In the genomic region with DNA sequence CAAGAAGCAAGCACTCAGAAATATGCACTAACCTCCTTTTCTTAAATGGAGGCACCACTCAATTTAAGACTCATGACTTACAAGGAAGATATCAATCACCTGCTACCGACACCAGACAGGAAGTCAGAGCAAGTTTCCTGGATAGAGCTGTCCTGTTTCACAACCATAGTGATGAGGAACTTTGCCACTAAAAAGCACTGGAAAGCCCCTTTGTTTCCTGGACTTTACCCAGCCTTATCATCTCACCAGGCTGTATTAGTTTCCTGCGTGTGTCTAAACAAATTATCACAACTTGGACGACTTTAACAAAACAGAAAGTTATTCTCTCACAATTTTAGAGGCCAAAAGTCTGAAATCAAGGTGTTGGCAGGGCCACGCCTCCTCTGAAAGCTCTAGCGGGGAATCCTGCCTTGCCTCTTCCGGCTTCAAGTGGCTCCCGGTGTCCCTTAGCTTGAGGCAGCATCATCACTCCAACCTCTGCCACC, we compare ENCODE assay signal across 11 cellular contexts.
A peak's percentile ranks its signal among the peaks of the same experiment; 100 is the strongest.
DNase-seq lines count a peak whose midpoint lies in the region; ATAC-seq and TF ChIP-seq lines count a peak whose summit lies in the region.
"Had no signal": no experiment of that assay in that cellular context is flagged by ENCODE, and none has a peak within 500 bp of the region (broad histone marks: within the 10 kb centered on the region; RNA-seq: fewer than 3 reads in every experiment).

No MANE protein-coding gene starts in this region.

- no peak overlapping the region for H3K4me3 Mint-ChIP-seq in activated naive CD8-positive, alpha-beta T cell treated with anti-CD3 and anti-CD28 coated beads, Interleukin-2, amount 50 U/mL, for 24 hours
- H3K4me3 Mint-ChIP-seq in neural progenitor cell, result no peak overlapping the region
- H3K4me3 Mint-ChIP-seq: activated naive CD4-positive, alpha-beta T cell treated with anti-CD3 and anti-CD28 coated beads, Interleukin-2, amount 50 U/mL, for 24 hours had no signal

- H3K4me1 ChIP-seq in neural progenitor cell, result no peaks in the 10 kb centered on the region

- no peak for DNase-seq in activated naive CD8-positive, alpha-beta T cell treated with anti-CD3 and anti-CD28 coated beads, Interleukin-2, amount 50 U/mL, for 24 hours
- DNase-seq in neural progenitor cell (ENCODE audit: low spot score) (no peak), DMS153 treated with DMSO at 0.1 percent for 48 hours (lab: John Stamatoyannopoulos, UW; ENCODE audit: unreplicated experiment) (no peak), HEK293T (ENCODE audit: extremely low spot score) (no peak), globus pallidus (ENCODE audit: low spot score) (no peak)
- DNase-seq: foreskin fibroblast, NCI-H1436 had no signal

- no peaks in the 10 kb centered on the region for H3K27me3 ChIP-seq in neural progenitor cell

- H3K9me3 Mint-ChIP-seq in activated naive CD8-positive, alpha-beta T cell treated with anti-CD3 and anti-CD28 coated beads, Interleukin-2, amount 50 U/mL, for 24 hours, result no peaks in the 10 kb centered on the region
- H3K9me3 Mint-ChIP-seq in neural progenitor cell, result peaks cover 3% of the 10 kb centered on the region
- H3K9me3 Mint-ChIP-seq: activated naive CD4-positive, alpha-beta T cell treated with anti-CD3 and anti-CD28 coated beads, Interleukin-2, amount 50 U/mL, for 24 hours had no signal

- peak overlapping the region; percentile 3 for H2AFZ ChIP-seq in neural progenitor cell (replicated peaks)

- H3K9me3 ChIP-seq in neural progenitor cell (ENCODE audit: low read depth), result no peaks in the 10 kb centered on the region

- H3K4me3 ChIP-seq in neural progenitor cell, result no peak overlapping the region

- H3K36me3 ChIP-seq in neural progenitor cell, result no peaks in the 10 kb centered on the region

- H3K79me2 ChIP-seq in neural progenitor cell (ENCODE audit: low read depth), result no peaks in the 10 kb centered on the region

- POLR2A ChIA-PET in HEK293T (lab: Yijun Ruan, JAX), result no interaction called here

- CTCF ChIA-PET in HEK293T (lab: Yijun Ruan, JAX), result no interaction called here

- H4K20me1 ChIP-seq in neural progenitor cell (ENCODE audit: low read depth), result no peaks in the 10 kb centered on the region

- peaks cover 19% of the 10 kb centered on the region for H3K4me1 Mint-ChIP-seq in activated naive CD8-positive, alpha-beta T cell treated with anti-CD3 and anti-CD28 coated beads, Interleukin-2, amount 50 U/mL, for 24 hours
- H3K4me1 Mint-ChIP-seq in neural progenitor cell, result no peaks in the 10 kb centered on the region

- H3K9ac ChIP-seq in neural progenitor cell, result no peak overlapping the region

- no peaks in the 10 kb centered on the region for H3K27me3 Mint-ChIP-seq in activated naive CD8-positive, alpha-beta T cell treated with anti-CD3 and anti-CD28 coated beads, Interleukin-2, amount 50 U/mL, for 24 hours
- peaks cover 2% of the 10 kb centered on the region for H3K27me3 Mint-ChIP-seq in neural progenitor cell (ENCODE audit: insufficient read depth, low read depth)
- H3K27me3 Mint-ChIP-seq: activated naive CD4-positive, alpha-beta T cell treated with anti-CD3 and anti-CD28 coated beads, Interleukin-2, amount 50 U/mL, for 24 hours had no signal

- no peak overlapping the region for H3K27ac ChIP-seq in neural progenitor cell

- no peaks in the 10 kb centered on the region for H3F3A ChIP-seq in neural progenitor cell (ENCODE audit: low read depth)

- no peak overlapping the region for H3K27ac Mint-ChIP-seq in activated naive CD8-positive, alpha-beta T cell treated with anti-CD3 and anti-CD28 coated beads, Interleukin-2, amount 50 U/mL, for 24 hours
- no peak overlapping the region for H3K27ac Mint-ChIP-seq in neural progenitor cell
- H3K27ac Mint-ChIP-seq: activated naive CD4-positive, alpha-beta T cell treated with anti-CD3 and anti-CD28 coated beads, Interleukin-2, amount 50 U/mL, for 24 hours had no signal

- ATAC-seq in GM18909 (IDR thresholded peaks at IDR 0.05; ENCODE audit: poor library complexity, unreplicated experiment), result peak; percentile 53
- ATAC-seq in HG03460 (IDR thresholded peaks at IDR 0.05; ENCODE audit: unreplicated experiment), result peak; percentile 49
- peak; percentile 82 for ATAC-seq in activated naive CD8-positive, alpha-beta T cell treated with anti-CD3 and anti-CD28 coated beads, Interleukin-2, amount 50 U/mL, for 24 hours
- ATAC-seq: HCT116 had no signal

- no peaks in the 10 kb centered on the region for H3K36me3 Mint-ChIP-seq in activated naive CD8-positive, alpha-beta T cell treated with anti-CD3 and anti-CD28 coated beads, Interleukin-2, amount 50 U/mL, for 24 hours (ENCODE audit: low read depth)
- H3K36me3 Mint-ChIP-seq in neural progenitor cell, result no peaks in the 10 kb centered on the region
- H3K36me3 Mint-ChIP-seq: activated naive CD4-positive, alpha-beta T cell treated with anti-CD3 and anti-CD28 coated beads, Interleukin-2, amount 50 U/mL, for 24 hours had no signal

- no peak for TF ChIP-seq CTCF in neural progenitor cell (IDR thresholded peaks at IDR 0.05)

- H3K4me2 ChIP-seq in neural progenitor cell, result no peak overlapping the region

TF ChIP-seq in HEK293T, 16 proteins besides CTCF, POLR2A, EP300 and RAD21:
- TF ChIP-seq ZNF384 (IDR thresholded peaks at IDR 0.05) (no peak), FOXK2 (IDR thresholded peaks at IDR 0.05) (no peak)
